ENCODE assay signal across 11 cellular contexts in genomic region chr5:6659941-6660684, GRCh38. TPM values are rescaled to one million over a fixed set of nuclear protein-coding genes. Genes with fewer than 3 reads are reported as not detected.
DNase-seq lines count a peak whose midpoint lies in the region; ATAC-seq and TF ChIP-seq lines count a peak whose summit lies in the region.
"Had no signal": no experiment of that assay in that cellular context is flagged by ENCODE, and none has a peak within 500 bp of the region (broad histone marks: within the 10 kb centered on the region; RNA-seq: fewer than 3 reads in every experiment).

No MANE protein-coding gene starts in this region.

- H3K4me1 ChIP-seq in lower lobe of right lung, result no peaks in the 10 kb centered on the region

- peaks cover 8% of the 10 kb centered on the region for H3K9me3 ChIP-seq in lower lobe of right lung

- intact Hi-C loops in lower lobe of right lung (cut with DNase I), result no loop called here

- no peaks in the 10 kb centered on the region for H3K4me1 Mint-ChIP-seq in central memory CD8-positive, alpha-beta T cell

- H3K27ac Mint-ChIP-seq in central memory CD8-positive, alpha-beta T cell (ENCODE audit: low read depth), result peak overlapping the region; percentile 5

- H3K4me3 Mint-ChIP-seq in central memory CD8-positive, alpha-beta T cell, result no peak overlapping the region

- ATAC-seq in GM19455 (IDR thresholded peaks at IDR 0.05; ENCODE audit: unreplicated experiment) (peak; percentile 89), HG03103 (IDR thresholded peaks at IDR 0.05; ENCODE audit: low read depth, unreplicated experiment) (peak; percentile 81), lower lobe of right lung (no peak)
- ATAC-seq in central memory CD8-positive, alpha-beta T cell (replicated peaks; ENCODE audit: extremely low read depth, poor library complexity, severe bottlenecking), result no peak

- in situ Hi-C loops in GM13977 (cut with MboI; ENCODE audit: low pct_unique_long_range_greater_than_20kb, low sequenced_read_pairs, unreplicated experiment), result no loop called here

- H3K27ac ChIP-seq in lower lobe of right lung, result no peak overlapping the region

- H3K9me3 Mint-ChIP-seq in central memory CD8-positive, alpha-beta T cell, result peaks cover 12% of the 10 kb centered on the region

- peaks cover 6% of the 10 kb centered on the region for H3K36me3 Mint-ChIP-seq in central memory CD8-positive, alpha-beta T cell (ENCODE audit: insufficient read depth)

- H3K27me3 Mint-ChIP-seq in central memory CD8-positive, alpha-beta T cell, result no peaks in the 10 kb centered on the region

- DNase-seq in GM13977 (ENCODE audit: low spot score), result peak; percentile 70
- DNase-seq in central memory CD8-positive, alpha-beta T cell (ENCODE audit: low spot score in 2 of 2), result no peak
- no peak for DNase-seq in lower lobe of right lung
- DNase-seq in stimulated activated naive CD4-positive, alpha-beta T cell (lab: John Stamatoyannopoulos, UW), result no peak
- DNase-seq in NCI-H446 (lab: John Stamatoyannopoulos, UW), result no peak
- no peak for DNase-seq in NCI-H2227 (lab: John Stamatoyannopoulos, UW; ENCODE audit: unreplicated experiment)
- DNase-seq: GDM1; NCI-H1105 treated with DMSO at 0.1 percent for 48 hours; stimulated activated CD4-positive, alpha-beta T cell treated with anti-CD3 and anti-CD28 coated beads, Interleukin-12 subunit alpha, Interleukin-12 subunit beta, amount 100 ng/mL, for 4 hours had no signal

- H3K27me3 ChIP-seq in lower lobe of right lung (ENCODE audit: low read depth), result no peaks in the 10 kb centered on the region

- no peak overlapping the region for H3K4me3 ChIP-seq in lower lobe of right lung

- H3K36me3 ChIP-seq in lower lobe of right lung, result peaks cover 20% of the 10 kb centered on the region

- TF ChIP-seq CTCF in GM13977 (IDR thresholded peaks at IDR 0.05; ENCODE audit: extremely low read depth, insufficient read depth, missing control alignments) (no peak), lower lobe of right lung (IDR thresholded peaks at IDR 0.05) (no peak)

RNA-seq across cellular contexts. Expression of gene SRD5A1, which starts 26.9 kb away (rescaled TPM):
- 8.3 TPM for total RNA-seq in lower lobe of right lung

RNA-seq across cellular contexts. Expression of gene NSUN2, which starts 27.3 kb away (rescaled TPM):
- 43.3 TPM for total RNA-seq in lower lobe of right lung

RNA-seq across cellular contexts. Expression of gene TENT4A, which starts 53.1 kb away (rescaled TPM):
- 24.1 TPM for total RNA-seq in lower lobe of right lung

Comparison
In these comparisons a context has a peak if more than half of its experiments do, and no peak if none do; other contexts are left out.
1. ATAC-seq: peak in GM19455 (single experiment) and HG03103 (single experiment); none in central memory CD8-positive, alpha-beta T cell (single experiment) and lower lobe of right lung (0 of 2).